Comparison of ENCODE assay signal across 27 cellular contexts in genomic region chr17:74182041-74182783, GRCh38. TPM values are rescaled to one million over a fixed set of nuclear protein-coding genes. Genes with fewer than 3 reads are reported as not detected.
DNase-seq lines count a peak whose midpoint lies in the region; ATAC-seq lines count a peak whose summit lies in the region.
"Had no signal": no experiment of that assay in that cellular context is flagged by ENCODE, and none has a peak within 500 bp of the region (broad histone marks: within the 10 kb centered on the region; RNA-seq: fewer than 3 reads in every experiment).

No MANE protein-coding gene starts in this region.

- H2BK120ac ChIP-seq in mesendoderm (ENCODE audit: low read depth, low read length), result no peak overlapping the region

- no peak overlapping the region for H3K18ac ChIP-seq in mesendoderm (ENCODE audit: low read length)

- H3K56ac ChIP-seq in mesendoderm (ENCODE audit: low read length), result peak overlapping the region; percentile 25

- ATAC-seq in HG03196 (IDR thresholded peaks at IDR 0.05; ENCODE audit: unreplicated experiment) (no peak), sciatic nerve (no peak)
- ATAC-seq: A549, gastroesophageal sphincter, right lobe of liver, T-cell had no signal

- no peaks in the 10 kb centered on the region for H3K4me1 ChIP-seq in mesendoderm (ENCODE audit: control insufficient read depth, low read depth, low read length)
- H3K4me1 ChIP-seq: A549, gastroesophageal sphincter, right lobe of liver, SJSA1, stomach, thyroid gland had no signal

- H3K27ac ChIP-seq in mesendoderm (ENCODE audit: low read depth, low read length), result no peak overlapping the region
- H3K27ac ChIP-seq: A549, brain microvascular endothelial cell, gastroesophageal sphincter, right lobe of liver, SJSA1, thyroid gland had no signal

- no peaks in the 10 kb centered on the region for H3K79me1 ChIP-seq in mesendoderm (ENCODE audit: low read length)

- no peak overlapping the region for H3K9ac ChIP-seq in mesendoderm (ENCODE audit: low read length)

- no peak overlapping the region for H3K23ac ChIP-seq in mesendoderm (ENCODE audit: low read length)

- H3K36me3 ChIP-seq in mesendoderm (ENCODE audit: control insufficient read depth, insufficient read depth, low read length), result no peaks in the 10 kb centered on the region
- H3K36me3 ChIP-seq: brain microvascular endothelial cell, gastroesophageal sphincter, MG63, right lobe of liver, SJSA1, stomach, thyroid gland had no signal

- peak; percentile 33 for DNase-seq in COR-L47 (lab: John Stamatoyannopoulos, UW)
- DNase-seq in NCI-H1436 (lab: John Stamatoyannopoulos, UW), result peak; percentile 78
- DNase-seq in NCI-H748 treated with DMSO at 0.1 percent for 48 hours (lab: John Stamatoyannopoulos, UW), result peak; percentile 11
- DNase-seq in mesendoderm, result no peak
- no peak for DNase-seq in sciatic nerve (ENCODE audit: low spot score)
- DNase-seq in activated naive CD4-positive, alpha-beta T cell treated with anti-CD3 and anti-CD28 coated beads, Interleukin-2, amount 50 U/mL, for 16 hours, result no peak
- no peak for DNase-seq in SW 1271 (lab: John Stamatoyannopoulos, UW)
- DNase-seq: activated CD4-positive, alpha-beta T cell treated with anti-CD3 and anti-CD28 coated beads, Interleukin-2, amount 10 ng/mL, durations not matched to agents 24 days and 14 days; activated CD8-positive, alpha-beta memory T cell treated with anti-CD3 and anti-CD28 coated beads for 24 hours; activated T-cell treated with anti-CD3 and anti-CD28 coated beads for 4 hours; amniotic stem cell; brain microvascular endothelial cell; CD4-positive, CD25-positive, alpha-beta regulatory T cell; hippocampal formation; KBM-7; MG63; NCI-H526 treated with DMSO at 0.1 percent for 48 hours; right lobe of liver; stimulated activated CD4-positive, alpha-beta T cell treated with anti-CD3 and anti-CD28 coated beads, Interleukin-12 subunit alpha, Interleukin-12 subunit beta, amount 100 ng/mL, for 4 hours; stimulated activated CD4-positive, alpha-beta T cell treated with anti-CD3 and anti-CD28 coated beads, Interleukin-2, amount 100 ng/mL, for 48 hours; stomach; T-cell; thyroid gland had no signal

- no peak overlapping the region for H2BK15ac ChIP-seq in mesendoderm (replicated peaks; ENCODE audit: low read depth)

- no peaks in the 10 kb centered on the region for H3K27me3 ChIP-seq in mesendoderm (ENCODE audit: insufficient read depth, low read length, poor library complexity)
- H3K27me3 ChIP-seq: brain microvascular endothelial cell, right lobe of liver, thyroid gland had no signal

- H3K79me2 ChIP-seq in mesendoderm (ENCODE audit: control insufficient read depth, insufficient read depth, low read length), result no peaks in the 10 kb centered on the region

- intact Hi-C loops in sciatic nerve (cut with DNase I), result no loop called here

- no peak overlapping the region for H2AK5ac ChIP-seq in mesendoderm (ENCODE audit: low read length)

- no peak overlapping the region for H2BK5ac ChIP-seq in mesendoderm (ENCODE audit: low read length)

- H3K4me2 ChIP-seq in mesendoderm (ENCODE audit: low read length), result no peak overlapping the region
- H3K4me2 ChIP-seq: A549 had no signal

- no peak overlapping the region for H4K8ac ChIP-seq in mesendoderm (ENCODE audit: low read depth, low read length)

- no peak overlapping the region for H4K5ac ChIP-seq in mesendoderm (ENCODE audit: low read length)

- H3K4me3 ChIP-seq in mesendoderm (ENCODE audit: low read length), result no peak overlapping the region
- H3K4me3 ChIP-seq: A549, gastroesophageal sphincter, MG63, right lobe of liver, SJSA1, stomach, thyroid gland had no signal

- H3K4ac ChIP-seq in mesendoderm (ENCODE audit: low read depth, low read length), result no peak overlapping the region

- no CpG with 5 or more reads among the region's 18 CpGs for WGBS in mesendoderm (ENCODE audit: extremely low coverage, insufficient coverage, low lambda C conversion rate)

RNA-seq across cellular contexts. Expression of gene RPL38, which starts 21.3 kb away (rescaled TPM):
- 4,842 TPM for polyA plus RNA-seq in mesendoderm (2013, experiment 1 of 2)
- 4,757 TPM for polyA plus RNA-seq in mesendoderm (2013, experiment 2 of 2)
- 796 TPM for total RNA-seq in sciatic nerve

RNA-seq across cellular contexts. Expression of gene TTYH2, which starts 31.2 kb away (rescaled TPM):
- 1.2 TPM for polyA plus RNA-seq in mesendoderm (2013, experiment 1 of 2)
- 1.1 TPM for polyA plus RNA-seq in mesendoderm (2013, experiment 2 of 2)
- total RNA-seq in sciatic nerve, result 46.7 TPM

Comparison
In these comparisons a context has a peak if more than half of its experiments do, and no peak if none do; other contexts are left out.
1. DNase-seq: peak in COR-L47 (single experiment), NCI-H1436 (single experiment) and NCI-H748 treated with DMSO at 0.1 percent for 48 hours (single experiment); none in mesendoderm (single experiment), sciatic nerve (single experiment), activated naive CD4-positive, alpha-beta T cell treated with anti-CD3 and anti-CD28 coated beads, Interleukin-2, amount 50 U/mL, for 16 hours (single experiment) and SW 1271 (0 of 2).